Comparison of ENCODE assay signal across 9 cellular contexts in genomic region chr12:85036736-85037135, GRCh38. TPM values are rescaled to one million over a fixed set of nuclear protein-coding genes. Genes with fewer than 3 reads are reported as not detected.
DNase-seq lines count a peak whose midpoint lies in the region; ATAC-seq and TF ChIP-seq lines count a peak whose summit lies in the region.
"Had no signal": no experiment of that assay in that cellular context is flagged by ENCODE, and none has a peak within 500 bp of the region (broad histone marks: within the 10 kb centered on the region; RNA-seq: fewer than 3 reads in every experiment).

No MANE protein-coding gene starts in this region.

- no peak for TF ChIP-seq CTCF in WERI-Rb-1 (IDR thresholded peaks at IDR 0.05; ENCODE audit: low read depth, low read length)
- no peak for TF ChIP-seq CTCF in tibial nerve (IDR thresholded peaks at IDR 0.05)

- H3K9me3 ChIP-seq in WERI-Rb-1 (ENCODE audit: severe bottlenecking) (no peaks in the 10 kb centered on the region), iPS-20b (ENCODE audit: insufficient read depth, low read depth, low read length) (no peaks in the 10 kb centered on the region), tibial nerve (no peaks in the 10 kb centered on the region)

- TF ChIP-seq POLR2A in tibial nerve (IDR thresholded peaks at IDR 0.05) = no peak

- H3K4me1 ChIP-seq in iPS-20b (ENCODE audit: insufficient read depth, low read length) (peaks cover 3% of the 10 kb centered on the region; the same call in 1 of the 2 replicates), tibial nerve (peaks cover 0 to 10% (median 0%) of the 10 kb centered on the region in 4 donors)

- H3K4me3 Mint-ChIP-seq in activated naive CD4-positive, alpha-beta T cell treated with anti-CD3 and anti-CD28 coated beads for 36 hours = peak overlapping the region; percentile 72

- 24 to 30% methylated on average over 3 of the region's 3 CpGs for WGBS in tibial nerve, 2 donors

- intact Hi-C loops in activated naive CD4-positive, alpha-beta T cell treated with anti-CD3 and anti-CD28 coated beads for 36 hours (cut with micrococcal nuclease) = no loop called here

- peak overlapping the region; percentile 75; the same call in 1 of the 2 replicates for H3K9ac ChIP-seq in iPS-20b (ENCODE audit: low read depth, low read length)

- TF ChIP-seq EP300 in tibial nerve (IDR thresholded peaks at IDR 0.05) = no peak

- H3K27ac ChIP-seq in WERI-Rb-1 (peak overlapping the region; percentile 41; the same call in 1 of the 2 replicates), iPS-20b (ENCODE audit: low read length) (no peak overlapping the region), tibial nerve (no peak overlapping the region)

- CTCF ChIA-PET in activated naive CD4-positive, alpha-beta T cell treated with anti-CD3 and anti-CD28 coated beads for 36 hours (lab: Charles Lee) = interaction anchor here (1.3 kb wide), 1 partner anchor 164 kb away, joined by 3 read pairs; no protein-coding TSS in a partner anchor

- ATAC-seq in GM21576 (IDR thresholded peaks at IDR 0.05; ENCODE audit: unreplicated experiment) (no peak), GM18858 (IDR thresholded peaks at IDR 0.05; ENCODE audit: unreplicated experiment) (no peak), GM19324 (IDR thresholded peaks at IDR 0.05; ENCODE audit: low FRiP score, unreplicated experiment) (no peak)

- no peaks in the 10 kb centered on the region for H3K36me3 Mint-ChIP-seq in activated naive CD4-positive, alpha-beta T cell treated with anti-CD3 and anti-CD28 coated beads for 36 hours (ENCODE audit: low read depth)

- H3K36me3 ChIP-seq in WERI-Rb-1 (no peaks in the 10 kb centered on the region), iPS-20b (ENCODE audit: insufficient read depth, low read depth, low read length) (no peaks in the 10 kb centered on the region), tibial nerve (no peaks in the 10 kb centered on the region)

- no peak for DNase-seq in activated naive CD4-positive, alpha-beta T cell treated with anti-CD3 and anti-CD28 coated beads for 36 hours
- DNase-seq in activated naive CD4-positive, alpha-beta T cell (lab: John Stamatoyannopoulos, UW) = no peak
- DNase-seq in WERI-Rb-1 = no peak
- DNase-seq in tibial nerve (ENCODE audit: low spot score in 2 of 2) = no peak
- DNase-seq: GDM1 had no signal

- no peaks in the 10 kb centered on the region for H3K9me3 Mint-ChIP-seq in activated naive CD4-positive, alpha-beta T cell treated with anti-CD3 and anti-CD28 coated beads for 36 hours

- H3K4me3 ChIP-seq in WERI-Rb-1 (ENCODE audit: low read depth, low read length) = peak overlapping the region; percentile 81
- H3K4me3 ChIP-seq in iPS-20b (ENCODE audit: low read length) = peak overlapping the region; percentile 84
- H3K4me3 ChIP-seq in tibial nerve = peak overlapping the region; percentile 31 to 64 (median 42)

- no peak overlapping the region for H3K27ac Mint-ChIP-seq in activated naive CD4-positive, alpha-beta T cell treated with anti-CD3 and anti-CD28 coated beads for 36 hours

- peaks cover 11% of the 10 kb centered on the region for H3K27me3 Mint-ChIP-seq in activated naive CD4-positive, alpha-beta T cell treated with anti-CD3 and anti-CD28 coated beads for 36 hours (ENCODE audit: low read depth)

- no peaks in the 10 kb centered on the region for H3K27me3 ChIP-seq in WERI-Rb-1 (ENCODE audit: insufficient read depth, low read depth, severe bottlenecking)
- no peaks in the 10 kb centered on the region; the same call in 1 of the 2 replicates for H3K27me3 ChIP-seq in iPS-20b (ENCODE audit: insufficient read depth, low read length)
- H3K27me3 ChIP-seq in tibial nerve = no peaks in the 10 kb centered on the region

- no peaks in the 10 kb centered on the region for H3K4me1 Mint-ChIP-seq in activated naive CD4-positive, alpha-beta T cell treated with anti-CD3 and anti-CD28 coated beads for 36 hours (ENCODE audit: low read depth)

RNA-seq across cellular contexts. Expression of gene LRRIQ1, which starts 0.6 kb away (rescaled TPM):
- total RNA-seq in activated naive CD4-positive, alpha-beta T cell treated with anti-CD3 and anti-CD28 coated beads for 36 hours = not detected
- 1 to 10 TPM; 1.6 to 5.4 (median 3.4) TPM for total RNA-seq in tibial nerve

RNA-seq across cellular contexts. Expression of gene TSPAN19, which starts 0.7 kb away (rescaled TPM):
- not detected for total RNA-seq in activated naive CD4-positive, alpha-beta T cell treated with anti-CD3 and anti-CD28 coated beads for 36 hours
- 1 to 10 TPM in 1 of 4 donors, under 1 TPM in 1, not detected in 2; 0.22 to 2.2 TPM for total RNA-seq in tibial nerve
